22 cellular contexts compared by ENCODE assay signal in genomic region chr16:12526521-12526920, GRCh38.
"Had no signal": no experiment of that assay in that cellular context is flagged by ENCODE, and none has a peak within 500 bp of the region (broad histone marks: within the 10 kb centered on the region; RNA-seq: fewer than 3 reads in every experiment).

No MANE protein-coding gene starts in this region.

- H3K4me3 ChIP-seq: K562 had no signal

- ATAC-seq: K562 had no signal

- H3K9me3 Mint-ChIP-seq: IgD-negative memory B cell had no signal

- H3K27ac Mint-ChIP-seq: IgD-negative memory B cell had no signal

- H3K9me3 ChIP-seq: SK-N-SH had no signal

- H3K27me3 Mint-ChIP-seq: IgD-negative memory B cell had no signal

- DNase-seq: Kasumi-1, MM.1S, NCI-H1092 treated with DMSO at 0.1 percent for 48 hours, NCI-H1436, NCI-H187, NCI-H2029, NCI-H2081 treated with DMSO at 0.1 percent for 48 hours, NCI-H2171, NCI-H226, NCI-H446, NCI-H510A, NCI-H524 treated with DMSO at 0.1 percent for 48 hours, NCI-H69, NCI-H774, RPMI8226, SHP77, SK-N-SH, SW 1271 had no signal

- H3K4me3 Mint-ChIP-seq: IgD-negative memory B cell had no signal

- H3K27ac ChIP-seq: HL-60, KMS-11 had no signal
